Comparison of ENCODE assay signal across 19 cellular contexts in genomic region chr7:151873402-151873965, GRCh38. TPM values are rescaled to one million over a fixed set of nuclear protein-coding genes. Genes with fewer than 3 reads are reported as not detected.
DNase-seq lines count a peak whose midpoint lies in the region; ATAC-seq and TF ChIP-seq lines count a peak whose summit lies in the region.
"Had no signal": no experiment of that assay in that cellular context is flagged by ENCODE, and none has a peak within 500 bp of the region (broad histone marks: within the 10 kb centered on the region; RNA-seq: fewer than 3 reads in every experiment).

No MANE protein-coding gene starts in this region.

- TF ChIP-seq CTCF in body of pancreas (IDR thresholded peaks at IDR 0.05): no peak
- TF ChIP-seq CTCF in right lobe of liver (IDR thresholded peaks at IDR 0.05): no peak

- ATAC-seq in activated naive CD8-positive, alpha-beta T cell treated with anti-CD3 and anti-CD28 coated beads, Interleukin-2, amount 50 U/mL, for 24 hours: no peak
- no peak for ATAC-seq in body of pancreas
- ATAC-seq in right lobe of liver: no peak
- no peak for ATAC-seq in stimulated activated naive CD8-positive, alpha-beta T cell treated with anti-CD3 and anti-CD28 coated beads, Interleukin-15, Interleukin-2, amounts not matched to agents 100 U/mL and 50 U/mL, for 24 hours
- no peak for ATAC-seq in esophagus mucosa

- no peaks in the 10 kb centered on the region for H3K9me3 ChIP-seq in body of pancreas
- no peaks in the 10 kb centered on the region for H3K9me3 ChIP-seq in right lobe of liver
- H3K9me3 ChIP-seq: BLaER1 treated with 17β-estradiol and CSF1 and Interleukin-3, amounts not matched to agents 10 nM and 100 nM had no signal

- H3K36me3 ChIP-seq in body of pancreas (replicated peaks in 1 of 2; ENCODE audit: insufficient read depth in 1 of 2, low read depth in 2 of 2) (no peaks in the 10 kb centered on the region), right lobe of liver (no peaks in the 10 kb centered on the region)
- H3K36me3 ChIP-seq: BLaER1 treated with 17β-estradiol and CSF1 and Interleukin-3, amounts not matched to agents 10 nM and 100 nM had no signal

- no peak for TF ChIP-seq POLR2A in body of pancreas (IDR thresholded peaks at IDR 0.05)
- TF ChIP-seq POLR2A in right lobe of liver (IDR thresholded peaks at IDR 0.05): no peak

- H3K27me3 ChIP-seq in body of pancreas: no peaks in the 10 kb centered on the region
- H3K27me3 ChIP-seq in right lobe of liver: no peaks in the 10 kb centered on the region
- H3K27me3 ChIP-seq: BLaER1 treated with 17β-estradiol and CSF1 and Interleukin-3, amounts not matched to agents 10 nM and 100 nM had no signal

- H3K27ac ChIP-seq in body of pancreas (no peak overlapping the region), right lobe of liver (peak overlapping the region in 2 of 3 donors; percentile 3 to 43)
- H3K27ac ChIP-seq: BLaER1 treated with 17β-estradiol and CSF1 and Interleukin-3, amounts not matched to agents 10 nM and 100 nM; RWPE1 had no signal

- peak overlapping the region; percentile 4 for H3K27ac Mint-ChIP-seq in activated naive CD8-positive, alpha-beta T cell
- no peak overlapping the region for H3K27ac Mint-ChIP-seq in activated naive CD8-positive, alpha-beta T cell treated with anti-CD3 and anti-CD28 coated beads, Interleukin-2, amount 50 U/mL, for 24 hours

- peaks cover 41% of the 10 kb centered on the region for H3K4me1 ChIP-seq in body of pancreas
- H3K4me1 ChIP-seq in right lobe of liver: peaks cover 0 to 53% (median 22%) of the 10 kb centered on the region in 4 donors

- H3K4me3 ChIP-seq in body of pancreas (no peak overlapping the region), right lobe of liver (no peak overlapping the region)
- H3K4me3 ChIP-seq: BLaER1 treated with 17β-estradiol and CSF1 and Interleukin-3, amounts not matched to agents 10 nM and 100 nM had no signal

- no peaks in the 10 kb centered on the region for H3K36me3 Mint-ChIP-seq in activated naive CD8-positive, alpha-beta T cell
- no peaks in the 10 kb centered on the region for H3K36me3 Mint-ChIP-seq in activated naive CD8-positive, alpha-beta T cell treated with anti-CD3 and anti-CD28 coated beads, Interleukin-2, amount 50 U/mL, for 24 hours (ENCODE audit: low read depth)

- WGBS in body of pancreas, 2 donors: 44 to 47% methylated on average over 11 of the region's 11 CpGs
- 32% methylated on average over 7 of the region's 11 CpGs for WGBS in right lobe of liver (ENCODE audit: insufficient coverage, low coverage, low lambda C conversion rate, missing lambda C conversion rate)

- H3K9me3 Mint-ChIP-seq in activated naive CD8-positive, alpha-beta T cell (ENCODE audit: low read depth): no peaks in the 10 kb centered on the region
- no peaks in the 10 kb centered on the region for H3K9me3 Mint-ChIP-seq in activated naive CD8-positive, alpha-beta T cell treated with anti-CD3 and anti-CD28 coated beads, Interleukin-2, amount 50 U/mL, for 24 hours

- no peak for DNase-seq in activated naive CD8-positive, alpha-beta T cell treated with anti-CD3 and anti-CD28 coated beads, Interleukin-2, amount 50 U/mL, for 24 hours
- peak in 3 of 4 donors; percentile 46 to 79 (median 64) for DNase-seq in body of pancreas
- peak in 1 of 3 donors; percentile 50 for DNase-seq in right lobe of liver
- DNase-seq in stimulated activated naive CD8-positive, alpha-beta T cell treated with anti-CD3 and anti-CD28 coated beads, Interleukin-15, Interleukin-2, amounts not matched to agents 100 U/mL and 50 U/mL, for 24 hours: peak; percentile 28
- no peak for DNase-seq in NCI-H748 treated with DMSO at 0.1 percent for 48 hours (lab: John Stamatoyannopoulos, UW)
- DNase-seq in HuH-7.5 (ENCODE audit: low spot score): no peak
- DNase-seq: 8988T, COR-L47, DMS153, EL, HCEC 1CT, KG1, NCI-H1092 treated with DMSO at 0.1 percent for 48 hours, NCI-H187, NCI-H69 had no signal

- intact Hi-C loops in body of pancreas (cut with DNase I) (no loop called here), right lobe of liver (cut with DNase I) (no loop called here)

- H3K27me3 Mint-ChIP-seq in activated naive CD8-positive, alpha-beta T cell: no peaks in the 10 kb centered on the region
- H3K27me3 Mint-ChIP-seq in activated naive CD8-positive, alpha-beta T cell treated with anti-CD3 and anti-CD28 coated beads, Interleukin-2, amount 50 U/mL, for 24 hours: no peaks in the 10 kb centered on the region

- peaks cover 45% of the 10 kb centered on the region for H3K4me1 Mint-ChIP-seq in activated naive CD8-positive, alpha-beta T cell (ENCODE audit: low read depth)
- H3K4me1 Mint-ChIP-seq in activated naive CD8-positive, alpha-beta T cell treated with anti-CD3 and anti-CD28 coated beads, Interleukin-2, amount 50 U/mL, for 24 hours: peaks cover 19% of the 10 kb centered on the region

- H3K4me3 Mint-ChIP-seq in activated naive CD8-positive, alpha-beta T cell: no peak overlapping the region
- no peak overlapping the region for H3K4me3 Mint-ChIP-seq in activated naive CD8-positive, alpha-beta T cell treated with anti-CD3 and anti-CD28 coated beads, Interleukin-2, amount 50 U/mL, for 24 hours

RNA-seq across cellular contexts. Expression of gene PRKAG2, which starts 3.4 kb away (rescaled TPM):
- total RNA-seq in body of pancreas (10 to 100 TPM in 1 of 2 donors, 1 to 10 TPM in 1; 9.9 to 24.4 TPM), right lobe of liver (10 to 100 TPM; 20.6 to 63.6 (median 29.5) TPM), esophagus mucosa (9.5 TPM)

Comparison
In these comparisons a context has a peak if more than half of its experiments do, and no peak if none do; other contexts are left out.
1. DNase-seq: peak in body of pancreas (3 of 4) and stimulated activated naive CD8-positive, alpha-beta T cell treated with anti-CD3 and anti-CD28 coated beads, Interleukin-15, Interleukin-2, amounts not matched to agents 100 U/mL and 50 U/mL, for 24 hours (single experiment); none in activated naive CD8-positive, alpha-beta T cell treated with anti-CD3 and anti-CD28 coated beads, Interleukin-2, amount 50 U/mL, for 24 hours (single experiment), NCI-H748 treated with DMSO at 0.1 percent for 48 hours (single experiment) and HuH-7.5 (single experiment).
2. H3K27ac ChIP-seq: peak in right lobe of liver (2 of 3); none in body of pancreas (0 of 4).